20 cellular contexts compared by ENCODE assay signal in genomic region chr5:96717874-96718273, GRCh38. TPM values are rescaled to one million over a fixed set of nuclear protein-coding genes. Genes with fewer than 3 reads are reported as not detected.
DNase-seq lines count a peak whose midpoint lies in the region; ATAC-seq, FAIRE-seq and TF ChIP-seq lines count a peak whose summit lies in the region.
"Had no signal": no experiment of that assay in that cellular context is flagged by ENCODE, and none has a peak within 500 bp of the region (broad histone marks: within the 10 kb centered on the region; RNA-seq: fewer than 3 reads in every experiment).

No MANE protein-coding gene starts in this region.

- no peaks in the 10 kb centered on the region for H3K36me3 Mint-ChIP-seq in natural killer cell
- no peaks in the 10 kb centered on the region for H3K36me3 Mint-ChIP-seq in natural killer cell treated with Interleukin-12 subunit alpha and Interleukin-12 subunit beta and Interleukin-15 and Interleukin-18, amount 100 ng/mL, for 72 hours

- DNase-seq in natural killer cell (no peak), bronchial epithelial cell (ENCODE audit: low read depth) (peak; percentile 79), lower lobe of right lung (no peak), adrenal gland (no peak)
- no peak for DNase-seq in natural killer cell treated with Interleukin-12 subunit alpha and Interleukin-12 subunit beta and Interleukin-15 and Interleukin-18, amount 100 ng/mL, for 72 hours (ENCODE audit: low spot score)
- DNase-seq: activated CD4-positive, alpha-beta T cell treated with anti-CD3 and anti-CD28 coated beads, Interleukin-2, amount 50 U/mL, for 4 hours; activated CD8-positive, alpha-beta memory T cell treated with anti-CD3 and anti-CD28 coated beads, Interleukin-2, amount 50 U/mL, for 48 hours; activated effector memory CD4-positive, alpha-beta T cell treated with anti-CD3 and anti-CD28 coated beads, Interleukin-2, amount 50 U/mL, for 16 hours; DMS 273 treated with DMSO at 0.1 percent for 48 hours; naive thymus-derived CD8-positive, alpha-beta T cell; NCI-H1417 treated with DMSO at 0.1 percent for 48 hours; NCI-H526; RPMI8226; stimulated activated CD4-positive, alpha-beta T cell treated with anti-CD3 and anti-CD28 coated beads, Interleukin-4, amount 100 ng/mL, for 4 hours had no signal

- no peak for TF ChIP-seq POLR2A in adrenal gland (IDR thresholded peaks at IDR 0.05)

- no peak overlapping the region for H3K4me3 Mint-ChIP-seq in natural killer cell
- H3K4me3 Mint-ChIP-seq in natural killer cell treated with Interleukin-12 subunit alpha and Interleukin-12 subunit beta and Interleukin-15 and Interleukin-18, amount 100 ng/mL, for 72 hours = no peak overlapping the region
- H3K4me3 Mint-ChIP-seq: dendritic cell treated with granulocyte-macrophage colony-stimulating factor and Interleukin-4, amounts not matched to agents 40 ng/mL and 50 ng/mL, for 4 days; naive thymus-derived CD8-positive, alpha-beta T cell; type B pancreatic cell had no signal

- H3K4me3 ChIP-seq in bronchial epithelial cell (ENCODE audit: low read depth, low read length) (no peak overlapping the region), lower lobe of right lung (no peak overlapping the region), adrenal gland (no peak overlapping the region)

- ATAC-seq in natural killer cell (no peak), lower lobe of right lung (no peak), HG02798 (IDR thresholded peaks at IDR 0.05; ENCODE audit: poor library complexity, unreplicated experiment) (no peak), GM21515 (IDR thresholded peaks at IDR 0.05; ENCODE audit: unreplicated experiment) (no peak)
- no peak for ATAC-seq in natural killer cell treated with Interleukin-12 subunit alpha and Interleukin-12 subunit beta and Interleukin-15 and Interleukin-18, amount 100 ng/mL, for 72 hours
- ATAC-seq: naive thymus-derived CD8-positive, alpha-beta T cell; SK-N-SH treated with all-trans-retinoic acid at 6 μM for 48 hours had no signal

- 93 to 100% (median 100%) methylated on average over 1 of the region's 1 CpG for WGBS in adrenal gland, 4 donors

- FAIRE-seq in bronchial epithelial cell (lab: Jason Lieb, UNC) = no peak
- FAIRE-seq: islet of Langerhans had no signal

- TF ChIP-seq CTCF in natural killer cell (IDR thresholded peaks at IDR 0.05) = no peak
- TF ChIP-seq CTCF in bronchial epithelial cell (IDR thresholded peaks at IDR 0.05; ENCODE audit: insufficient read depth, low read length, severe bottlenecking) = no peak
- TF ChIP-seq CTCF in lower lobe of right lung (IDR thresholded peaks at IDR 0.05) = no peak
- TF ChIP-seq CTCF in adrenal gland (IDR thresholded peaks at IDR 0.05) = no peak

- H3K27me3 ChIP-seq in bronchial epithelial cell (ENCODE audit: control insufficient read depth, insufficient read depth, low read length) (no peaks in the 10 kb centered on the region), lower lobe of right lung (ENCODE audit: low read depth) (no peaks in the 10 kb centered on the region), adrenal gland (no peaks in the 10 kb centered on the region)

- no peaks in the 10 kb centered on the region for H3K27me3 Mint-ChIP-seq in natural killer cell (ENCODE audit: low read depth in 2 of 2)
- H3K27me3 Mint-ChIP-seq in natural killer cell treated with Interleukin-12 subunit alpha and Interleukin-12 subunit beta and Interleukin-15 and Interleukin-18, amount 100 ng/mL, for 72 hours = no peaks in the 10 kb centered on the region
- H3K27me3 Mint-ChIP-seq: dendritic cell treated with granulocyte-macrophage colony-stimulating factor and Interleukin-4, amounts not matched to agents 40 ng/mL and 50 ng/mL, for 4 days; naive thymus-derived CD8-positive, alpha-beta T cell; type B pancreatic cell had no signal

- peaks cover 95% of the 10 kb centered on the region for H3K4me1 ChIP-seq in lower lobe of right lung
- H3K4me1 ChIP-seq in adrenal gland (replicated peaks in 1 of 2) = peaks cover 10 to 45% of the 10 kb centered on the region in 2 donors

- intact Hi-C loops in natural killer cell (cut with micrococcal nuclease) (no loop called here), lower lobe of right lung (cut with DNase I) (no loop called here), adrenal gland (cut with DNase I) (no loop called here)

- H3K36me3 ChIP-seq in bronchial epithelial cell (ENCODE audit: control insufficient read depth, insufficient read depth, low read length) (peaks cover 5% of the 10 kb centered on the region), lower lobe of right lung (peaks cover under 1% of the 10 kb centered on the region), adrenal gland (replicated peaks in 1 of 2) (no peaks in the 10 kb centered on the region)

- peaks cover 64 to 68% of the 10 kb centered on the region in 2 donors for H3K4me1 Mint-ChIP-seq in natural killer cell
- H3K4me1 Mint-ChIP-seq in natural killer cell treated with Interleukin-12 subunit alpha and Interleukin-12 subunit beta and Interleukin-15 and Interleukin-18, amount 100 ng/mL, for 72 hours (ENCODE audit: low read depth in 2 of 2) = peaks cover 47 to 62% of the 10 kb centered on the region in 2 donors

- H3K27ac ChIP-seq in lower lobe of right lung (peak overlapping the region; percentile 44), adrenal gland (no peak overlapping the region)

- no peaks in the 10 kb centered on the region for H3K9me3 Mint-ChIP-seq in natural killer cell
- H3K9me3 Mint-ChIP-seq in natural killer cell treated with Interleukin-12 subunit alpha and Interleukin-12 subunit beta and Interleukin-15 and Interleukin-18, amount 100 ng/mL, for 72 hours = no peaks in the 10 kb centered on the region
- H3K9me3 Mint-ChIP-seq: dendritic cell treated with granulocyte-macrophage colony-stimulating factor and Interleukin-4, amounts not matched to agents 40 ng/mL and 50 ng/mL, for 4 days; naive thymus-derived CD8-positive, alpha-beta T cell; type B pancreatic cell had no signal

- H3K27ac Mint-ChIP-seq in natural killer cell = peak overlapping the region; percentile 74 to 89
- peak overlapping the region in 1 of 2 donors; percentile 63 for H3K27ac Mint-ChIP-seq in natural killer cell treated with Interleukin-12 subunit alpha and Interleukin-12 subunit beta and Interleukin-15 and Interleukin-18, amount 100 ng/mL, for 72 hours
- H3K27ac Mint-ChIP-seq: dendritic cell treated with granulocyte-macrophage colony-stimulating factor and Interleukin-4, amounts not matched to agents 40 ng/mL and 50 ng/mL, for 4 days had no signal

- H3K9me3 ChIP-seq in lower lobe of right lung (no peaks in the 10 kb centered on the region), adrenal gland (replicated peaks in 1 of 3) (no peaks in the 10 kb centered on the region)

RNA-seq across cellular contexts. Expression of gene CAST, which starts 55.7 kb away (rescaled TPM):
- 100 to 1,000 TPM; 364 to 414 (median 376) TPM for total RNA-seq in natural killer cell
- total RNA-seq in natural killer cell treated with Interleukin-12 subunit alpha and Interleukin-12 subunit beta and Interleukin-15 and Interleukin-18, amount 100 ng/mL, for 72 hours = 100 to 1,000 TPM in 1 of 2 donors, 10 to 100 TPM in 1; 86.3 to 101 TPM
- 182 and 300 TPM in 2 replicates for total RNA-seq in bronchial epithelial cell
- 272 TPM for total RNA-seq in lower lobe of right lung
- 100 to 1,000 TPM; 130 to 229 (median 185) TPM for total RNA-seq in adrenal gland
- polyA plus RNA-seq in adrenal gland = 100 to 1,000 TPM in 1 of 3 donors, 10 to 100 TPM in 2; 54.3 to 329 (median 81.6) TPM
